Comparison of ENCODE assay signal across 14 cellular contexts in genomic region chr3:30673425-30674341, GRCh38.
DNase-seq lines count a peak whose midpoint lies in the region; ATAC-seq and TF ChIP-seq lines count a peak whose summit lies in the region.
"Had no signal": no experiment of that assay in that cellular context is flagged by ENCODE, and none has a peak within 500 bp of the region (broad histone marks: within the 10 kb centered on the region; RNA-seq: fewer than 3 reads in every experiment).

No MANE protein-coding gene starts in this region.

- TF ChIP-seq POLR2A in gastroesophageal sphincter (IDR thresholded peaks at IDR 0.05), result no peak

- H3K4me3 Mint-ChIP-seq in activated B cell treated with CpG ODN at 0.5 μM for 24 hours, result no peak overlapping the region

- DNase-seq in left ventricle myocardium superior, result no peak
- no peak for DNase-seq in left cardiac atrium
- DNase-seq in activated B cell treated with CpG ODN at 0.5 μM for 24 hours, result no peak
- DNase-seq in upper lobe of right lung, result no peak
- no peak for DNase-seq in left lobe of liver (ENCODE audit: low spot score)
- DNase-seq in kidney glomerular epithelial cell (lab: John Stamatoyannopoulos, UW), result no peak
- DNase-seq: hypothalamus, NCI-H774, SK-N-SH, stomach had no signal

- H3K27ac ChIP-seq in gastroesophageal sphincter, result peak overlapping the region; percentile 13 to 69 (median 62)
- peak overlapping the region; percentile 20 for H3K27ac ChIP-seq in upper lobe of right lung
- H3K27ac ChIP-seq: C4-2B had no signal

- H3K9me3 Mint-ChIP-seq in activated B cell treated with CpG ODN at 0.5 μM for 24 hours, result peaks cover 3% of the 10 kb centered on the region

- H3K9me3 ChIP-seq in gastroesophageal sphincter (no peaks in the 10 kb centered on the region), upper lobe of right lung (no peaks in the 10 kb centered on the region)
- H3K9me3 ChIP-seq: breast epithelium, SK-N-SH, stomach had no signal

- peaks cover 0 to 99% of the 10 kb centered on the region in 2 donors for H3K36me3 ChIP-seq in gastroesophageal sphincter
- H3K36me3 ChIP-seq in upper lobe of right lung, result peaks cover 97% of the 10 kb centered on the region

- no peak for TF ChIP-seq EP300 in gastroesophageal sphincter (IDR thresholded peaks at IDR 0.05)

- no peaks in the 10 kb centered on the region for H3K27me3 ChIP-seq in gastroesophageal sphincter
- H3K27me3 ChIP-seq in upper lobe of right lung, result no peaks in the 10 kb centered on the region
- H3K27me3 ChIP-seq: breast epithelium, stomach had no signal

- H3K36me3 Mint-ChIP-seq in activated B cell treated with CpG ODN at 0.5 μM for 24 hours (ENCODE audit: low read depth), result peaks cover 96% of the 10 kb centered on the region

- no peak for TF ChIP-seq CTCF in activated B cell treated with CpG ODN at 0.5 μM for 24 hours (IDR thresholded peaks at IDR 0.05)
- TF ChIP-seq CTCF in gastroesophageal sphincter (IDR thresholded peaks at IDR 0.05), result no peak
- no peak for TF ChIP-seq CTCF in upper lobe of right lung (IDR thresholded peaks at IDR 0.05)

- H3K4me3 ChIP-seq in gastroesophageal sphincter (no peak overlapping the region), upper lobe of right lung (no peak overlapping the region)
- H3K4me3 ChIP-seq: breast epithelium, stomach had no signal

- peak overlapping the region; percentile 47 for H3K27ac Mint-ChIP-seq in activated B cell treated with CpG ODN at 0.5 μM for 24 hours

- H3K27me3 Mint-ChIP-seq in activated B cell treated with CpG ODN at 0.5 μM for 24 hours, result no peaks in the 10 kb centered on the region

- H3K4me1 ChIP-seq in gastroesophageal sphincter (peaks cover 22 to 67% (median 27%) of the 10 kb centered on the region in 3 donors), upper lobe of right lung (peaks cover 46% of the 10 kb centered on the region)
- H3K4me1 ChIP-seq: breast epithelium had no signal

- H3K4me1 Mint-ChIP-seq in activated B cell treated with CpG ODN at 0.5 μM for 24 hours, result peaks cover 90% of the 10 kb centered on the region

- CTCF ChIA-PET in activated B cell treated with CpG ODN at 0.5 μM for 24 hours (lab: Charles Lee), result interaction anchor here (1.1 kb wide), 1 partner anchor 20 kb away, joined by 3 read pairs; no protein-coding TSS in a partner anchor

- intact Hi-C loops in left ventricle myocardium superior (cut with micrococcal nuclease), result no loop called here
- intact Hi-C loops in left cardiac atrium (cut with DNase I), result no loop called here
- intact Hi-C loops in activated B cell treated with CpG ODN at 0.5 μM for 24 hours (cut with micrococcal nuclease), result no loop called here
- intact Hi-C loops in upper lobe of right lung (cut with DNase I), result no loop called here

- 73 to 89% methylated on average over 4 to 6 of the region's 6 CpGs for WGBS in gastroesophageal sphincter (ENCODE audit: low coverage in 1 of 2), 2 donors

- ATAC-seq in left ventricle myocardium superior, result peak; percentile 28
- ATAC-seq in left cardiac atrium, result no peak
- ATAC-seq in activated B cell treated with CpG ODN at 0.5 μM for 24 hours (ENCODE audit: low read depth), result no peak
- ATAC-seq in gastroesophageal sphincter, result peak; percentile 62
- no peak for ATAC-seq in upper lobe of right lung
- ATAC-seq in left lobe of liver, result no peak
- ATAC-seq in GM18519 (IDR thresholded peaks at IDR 0.05; ENCODE audit: low FRiP score, unreplicated experiment), result no peak

- POLR2A ChIA-PET in activated B cell treated with CpG ODN at 0.5 μM for 24 hours (lab: Charles Lee), result interaction anchor here (0.8 kb wide), 1 partner anchor 67 kb away, joined by 4 read pairs; the partner anchor contains the start of gene TGFBR2

Comparison
In these comparisons a context has a peak if more than half of its experiments do, and no peak if none do; other contexts are left out.
1. ATAC-seq: peak in left ventricle myocardium superior (single experiment) and gastroesophageal sphincter (single experiment); none in left cardiac atrium (0 of 2), activated B cell treated with CpG ODN at 0.5 μM for 24 hours (single experiment), upper lobe of right lung (single experiment), left lobe of liver (single experiment) and GM18519 (single experiment).